1 cellular context compared by ENCODE assay signal in genomic region chr10:2921956-2922680, GRCh38.
TF ChIP-seq lines count a peak whose summit lies in the region.

No MANE protein-coding gene starts in this region.

TF ChIP-seq in endothelial cell of umbilical vein, 7 proteins besides CTCF, POLR2A, EP300 and RAD21:
- peak; percentile 56 for TF ChIP-seq FOS (IDR thresholded peaks at IDR 0.05; ENCODE audit: borderline replicate concordance, insufficient read depth, low read length)
- no peak for TF ChIP-seq JUN (IDR thresholded peaks at IDR 0.05; ENCODE audit: borderline replicate concordance, insufficient read depth, insufficient read length, low read depth)
